Comparison of ENCODE assay signal across 14 cellular contexts in genomic region chr5:57435701-57436134, GRCh38. TPM values are rescaled to one million over a fixed set of nuclear protein-coding genes. Genes with fewer than 3 reads are reported as not detected.
A peak's percentile ranks its signal among the peaks of the same experiment; 100 is the strongest.
DNase-seq lines count a peak whose midpoint lies in the region; TF ChIP-seq lines count a peak whose summit lies in the region.
"Had no signal": no experiment of that assay in that cellular context is flagged by ENCODE, and none has a peak within 500 bp of the region (broad histone marks: within the 10 kb centered on the region; RNA-seq: fewer than 3 reads in every experiment).

No MANE protein-coding gene starts in this region.

- no peak overlapping the region for H3K4me3 ChIP-seq in WERI-Rb-1 (ENCODE audit: low read depth, low read length)
- H3K4me3 ChIP-seq: BLaER1 treated with 17β-estradiol and CSF1 and Interleukin-3, amounts not matched to agents 10 nM and 100 nM; upper lobe of right lung had no signal

- H3K27me3 Mint-ChIP-seq in immature natural killer cell (ENCODE audit: low read depth in 3 of 3), result peaks cover 2 to 6% (median 3%) of the 10 kb centered on the region in 3 donors
- H3K27me3 Mint-ChIP-seq in activated naive CD4-positive, alpha-beta T cell treated with anti-CD3 and anti-CD28 coated beads, Interleukin-2, amount 10 ng/mL, durations not matched to agents 7 days and 5 days, result peaks cover under 1% of the 10 kb centered on the region

- H3K9me3 Mint-ChIP-seq in immature natural killer cell, result no peaks in the 10 kb centered on the region
- H3K9me3 Mint-ChIP-seq in activated naive CD4-positive, alpha-beta T cell treated with anti-CD3 and anti-CD28 coated beads, Interleukin-2, amount 10 ng/mL, durations not matched to agents 7 days and 5 days, result no peaks in the 10 kb centered on the region

- H3K4me1 Mint-ChIP-seq in immature natural killer cell, result no peaks in the 10 kb centered on the region
- H3K4me1 Mint-ChIP-seq in activated naive CD4-positive, alpha-beta T cell treated with anti-CD3 and anti-CD28 coated beads, Interleukin-2, amount 10 ng/mL, durations not matched to agents 7 days and 5 days, result no peaks in the 10 kb centered on the region

- no peak overlapping the region for H3K4me3 Mint-ChIP-seq in immature natural killer cell
- H3K4me3 Mint-ChIP-seq in activated naive CD4-positive, alpha-beta T cell treated with anti-CD3 and anti-CD28 coated beads, Interleukin-2, amount 10 ng/mL, durations not matched to agents 7 days and 5 days, result no peak overlapping the region

- peak; percentile 24 for DNase-seq in AG09319 (ENCODE audit: extremely low read depth, low read depth)
- peak; percentile 51 for DNase-seq in NCI-H460 (ENCODE audit: extremely low read depth, low read depth)
- DNase-seq in dedifferentiated amniotic fluid mesenchymal stem cell (ENCODE audit: extremely low spot score), result peak; percentile 48
- DNase-seq in mucosa of gallbladder (ENCODE audit: low spot score), result peak; percentile 76
- no peak for DNase-seq in immature natural killer cell
- no peak for DNase-seq in activated CD8-positive, alpha-beta memory T cell treated with anti-CD3 and anti-CD28 coated beads for 24 hours
- no peak for DNase-seq in WERI-Rb-1
- DNase-seq in activated naive CD4-positive, alpha-beta T cell treated with anti-CD3 and anti-CD28 coated beads, Interleukin-2, amount 10 ng/mL, durations not matched to agents 7 days and 5 days, result no peak
- DNase-seq: KBM-7, NCI-H524 treated with DMSO at 0.1 percent for 48 hours, upper lobe of right lung had no signal

- H3K27me3 ChIP-seq in WERI-Rb-1 (ENCODE audit: insufficient read depth, low read depth, severe bottlenecking), result no peaks in the 10 kb centered on the region
- H3K27me3 ChIP-seq: BLaER1 treated with 17β-estradiol and CSF1 and Interleukin-3, amounts not matched to agents 10 nM and 100 nM; upper lobe of right lung had no signal

- H3K27ac Mint-ChIP-seq in immature natural killer cell, result no peak overlapping the region
- H3K27ac Mint-ChIP-seq in activated naive CD4-positive, alpha-beta T cell treated with anti-CD3 and anti-CD28 coated beads, Interleukin-2, amount 10 ng/mL, durations not matched to agents 7 days and 5 days, result no peak overlapping the region

- H3K9me3 ChIP-seq in WERI-Rb-1 (ENCODE audit: severe bottlenecking), result no peaks in the 10 kb centered on the region
- H3K9me3 ChIP-seq: upper lobe of right lung had no signal

- CTCF ChIA-PET in activated naive CD4-positive, alpha-beta T cell treated with anti-CD3 and anti-CD28 coated beads, Interleukin-2, amount 10 ng/mL, durations not matched to agents 7 days and 5 days (lab: Charles Lee), result no interaction called here

- TF ChIP-seq CTCF in AG09319 (IDR thresholded peaks at IDR 0.05; ENCODE audit: low read depth, low read length) (no peak), WERI-Rb-1 (IDR thresholded peaks at IDR 0.05; ENCODE audit: low read depth, low read length) (no peak)

- no peaks in the 10 kb centered on the region for H3K36me3 Mint-ChIP-seq in immature natural killer cell
- no peaks in the 10 kb centered on the region for H3K36me3 Mint-ChIP-seq in activated naive CD4-positive, alpha-beta T cell treated with anti-CD3 and anti-CD28 coated beads, Interleukin-2, amount 10 ng/mL, durations not matched to agents 7 days and 5 days

- H3K36me3 ChIP-seq in WERI-Rb-1, result no peaks in the 10 kb centered on the region
- H3K36me3 ChIP-seq: BLaER1 treated with 17β-estradiol and CSF1 and Interleukin-3, amounts not matched to agents 10 nM and 100 nM; upper lobe of right lung had no signal

- no peak overlapping the region for H3K27ac ChIP-seq in WERI-Rb-1
- H3K27ac ChIP-seq: BLaER1 treated with 17β-estradiol and CSF1 and Interleukin-3, amounts not matched to agents 10 nM and 100 nM; upper lobe of right lung had no signal

RNA-seq across cellular contexts. Expression of gene ACTBL2, which starts 46.9 kb away (rescaled TPM):
- not detected in 2 replicates for total RNA-seq in NCI-H460 (2014; rRNA removed; shearing (Covaris generic))
- not detected in 2 replicates for polyA plus RNA-seq in NCI-H460 (2014; cell fraction: nucleus; rRNA removed)
- not detected for total RNA-seq in mucosa of gallbladder
- not detected for polyA plus RNA-seq in immature natural killer cell
- total RNA-seq: T-helper 1 cell treated with Interleukin-12 subunit alpha and Interleukin-12 subunit beta and Interleukin-4 antibody, amounts not matched to agents 30 ng/mL and 1 ng/mL, for 36 hours; upper lobe of right lung had no signal
- polyA plus RNA-seq: neural cell had no signal

Comparison
In these comparisons a context has a peak if more than half of its experiments do, and no peak if none do; other contexts are left out.
1. DNase-seq: peak in AG09319 (single experiment), NCI-H460 (single experiment), dedifferentiated amniotic fluid mesenchymal stem cell (single experiment) and mucosa of gallbladder (single experiment); none in immature natural killer cell (0 of 3), activated CD8-positive, alpha-beta memory T cell treated with anti-CD3 and anti-CD28 coated beads for 24 hours (single experiment), WERI-Rb-1 (single experiment) and activated naive CD4-positive, alpha-beta T cell treated with anti-CD3 and anti-CD28 coated beads, Interleukin-2, amount 10 ng/mL, durations not matched to agents 7 days and 5 days (single experiment).